Comparison of ENCODE assay signal across 1 cellular context in the genomic region with DNA sequence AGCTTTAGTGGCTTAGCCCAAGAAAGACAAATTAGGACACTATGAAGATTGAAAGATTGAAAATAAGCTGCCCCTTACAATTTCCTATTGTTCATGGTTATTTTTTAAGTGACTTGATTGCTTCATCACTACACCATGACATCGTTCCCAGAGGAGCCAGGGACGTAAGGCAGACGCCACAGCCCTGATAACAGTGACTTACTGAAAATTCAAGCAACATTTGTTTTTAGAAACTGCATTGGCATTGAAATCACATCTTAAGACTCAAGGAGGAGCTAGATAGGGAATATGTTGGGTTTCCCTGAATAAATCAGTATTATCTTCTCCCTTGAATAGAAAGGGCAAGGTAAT.
TF ChIP-seq lines count a peak whose summit lies in the region.

No MANE protein-coding gene starts in this region.

TF ChIP-seq in IMR-90, 13 proteins besides CTCF, POLR2A, EP300 and RAD21:
- TF ChIP-seq CEBPB (IDR thresholded peaks at IDR 0.05; ENCODE audit: low read depth, low read length), result peak; percentile 83
- TF ChIP-seq, protein P1, sequence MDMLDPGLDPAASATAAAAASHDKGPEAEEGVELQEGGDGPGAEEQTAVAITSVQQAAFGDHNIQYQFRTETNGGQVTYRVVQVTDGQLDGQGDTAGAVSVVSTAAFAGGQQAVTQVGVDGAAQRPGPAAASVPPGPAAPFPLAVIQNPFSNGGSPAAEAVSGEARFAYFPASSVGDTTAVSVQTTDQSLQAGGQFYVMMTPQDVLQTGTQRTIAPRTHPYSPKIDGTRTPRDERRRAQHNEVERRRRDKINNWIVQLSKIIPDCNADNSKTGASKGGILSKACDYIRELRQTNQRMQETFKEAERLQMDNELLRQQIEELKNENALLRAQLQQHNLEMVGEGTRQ (IDR thresholded peaks at IDR 0.05; ENCODE audit: low read depth, low read length), result no peak
- TF ChIP-seq BHLHE40 (IDR thresholded peaks at IDR 0.05; ENCODE audit: low read depth, low read length), result no peak
- no peak for TF ChIP-seq RCOR1 (IDR thresholded peaks at IDR 0.05; ENCODE audit: insufficient replicate concordance, low read length)
- no peak for TF ChIP-seq FOS (IDR thresholded peaks at IDR 0.05; ENCODE audit: low read depth, low read length)
TF ChIP-seq in IMR-90: peak in this region for 1.
